ENCODE assay signal across 20 cellular contexts in genomic region chr2:74238879-74239278, GRCh38. TPM values are rescaled to one million over a fixed set of nuclear protein-coding genes. Genes with fewer than 3 reads are reported as not detected.
DNase-seq lines count a peak whose midpoint lies in the region; ATAC-seq, FAIRE-seq and TF ChIP-seq lines count a peak whose summit lies in the region.
"Had no signal": no experiment of that assay in that cellular context is flagged by ENCODE, and none has a peak within 500 bp of the region (broad histone marks: within the 10 kb centered on the region; RNA-seq: fewer than 3 reads in every experiment).

No MANE protein-coding gene starts in this region.

- DNase-seq in AML-193 (lab: John Stamatoyannopoulos, UW) (peak; percentile 7 to 24), LHCN-M2 (ENCODE audit: low read depth) (peak; percentile 62), bronchial epithelial cell (ENCODE audit: low read depth) (peak; percentile 59), kidney tubule cell (ENCODE audit: low spot score) (peak; percentile 13), NCI-H187 treated with DMSO at 0.1 percent for 48 hours (lab: John Stamatoyannopoulos, UW) (no peak), CD1c-positive myeloid dendritic cell (ENCODE audit: extremely low spot score) (no peak)
- DNase-seq in CD4-positive, alpha-beta T cell: no peak
- no peak for DNase-seq in stimulated activated CD8-positive, alpha-beta memory T cell treated with anti-CD3 and anti-CD28 coated beads, Interleukin-4, amount 100 ng/mL, for 48 hours
- DNase-seq: activated CD4-positive, CD25-positive, alpha-beta regulatory T cell; effector memory CD4-positive, alpha-beta T cell; immature natural killer cell; mesendoderm; NCI-H82; stimulated activated CD4-positive, alpha-beta T cell treated with anti-CD3 and anti-CD28 coated beads, Interleukin-1b, Interleukin-23, amount 100 ng/mL, for 48 hours; T-helper 1 cell had no signal

- FAIRE-seq in bronchial epithelial cell (lab: Jason Lieb, UNC): no peak

- no peak for TF ChIP-seq CTCF in bronchial epithelial cell (IDR thresholded peaks at IDR 0.05; ENCODE audit: insufficient read depth, low read length, severe bottlenecking)
- TF ChIP-seq CTCF in CD4-positive, alpha-beta T cell (IDR thresholded peaks at IDR 0.05): no peak

- intact Hi-C loops in CD4-positive, alpha-beta T cell (cut with DNase I, micrococcal nuclease): no loop called here

- no peak for ATAC-seq in CD4-positive, alpha-beta T cell (ENCODE audit: poor library complexity)

- H3K27ac Mint-ChIP-seq in CD4-positive, alpha-beta T cell: no peak overlapping the region
- H3K27ac Mint-ChIP-seq: activated naive CD4-positive, alpha-beta T cell treated with anti-CD3 and anti-CD28 coated beads, Interleukin-2, amount 10 ng/mL, durations not matched to agents 7 days and 5 days; immature natural killer cell had no signal

- no peaks in the 10 kb centered on the region for H3K9me3 ChIP-seq in CD4-positive, alpha-beta T cell (ENCODE audit: control insufficient read depth, low read length)
- H3K9me3 ChIP-seq: suprapubic skin had no signal

- POLR2A ChIA-PET in CD4-positive, alpha-beta T cell (lab: Charles Lee): no interaction called here

- H3K9me3 Mint-ChIP-seq in CD4-positive, alpha-beta T cell: no peaks in the 10 kb centered on the region
- H3K9me3 Mint-ChIP-seq: activated naive CD4-positive, alpha-beta T cell treated with anti-CD3 and anti-CD28 coated beads, Interleukin-2, amount 10 ng/mL, durations not matched to agents 7 days and 5 days; immature natural killer cell; neural crest cell had no signal

- no peak overlapping the region for H3K4me3 ChIP-seq in bronchial epithelial cell (ENCODE audit: low read depth, low read length)
- H3K4me3 ChIP-seq: BLaER1 treated with 17β-estradiol and CSF1 and Interleukin-3, amounts not matched to agents 10 nM and 100 nM; cardiac muscle cell; suprapubic skin had no signal

- no peak overlapping the region for H3K4me3 Mint-ChIP-seq in CD4-positive, alpha-beta T cell
- H3K4me3 Mint-ChIP-seq: activated naive CD4-positive, alpha-beta T cell treated with anti-CD3 and anti-CD28 coated beads, Interleukin-2, amount 10 ng/mL, durations not matched to agents 7 days and 5 days; immature natural killer cell; neural crest cell had no signal

- no peak overlapping the region for H3K27ac ChIP-seq in CD4-positive, alpha-beta T cell (ENCODE audit: low read depth, low read length)
- H3K27ac ChIP-seq: cardiac muscle cell, suprapubic skin had no signal

- no peaks in the 10 kb centered on the region for H3K4me1 Mint-ChIP-seq in CD4-positive, alpha-beta T cell (ENCODE audit: low read depth)
- H3K4me1 Mint-ChIP-seq: activated naive CD4-positive, alpha-beta T cell treated with anti-CD3 and anti-CD28 coated beads, Interleukin-2, amount 10 ng/mL, durations not matched to agents 7 days and 5 days; immature natural killer cell; neural crest cell had no signal

- H3K27me3 ChIP-seq in bronchial epithelial cell (ENCODE audit: control insufficient read depth, insufficient read depth, low read length): peaks cover 2% of the 10 kb centered on the region
- no peaks in the 10 kb centered on the region for H3K27me3 ChIP-seq in CD4-positive, alpha-beta T cell (ENCODE audit: control insufficient read depth, insufficient read depth, low read length)
- H3K27me3 ChIP-seq: BLaER1 treated with 17β-estradiol and CSF1 and Interleukin-3, amounts not matched to agents 10 nM and 100 nM; cardiac muscle cell; suprapubic skin had no signal

- no peaks in the 10 kb centered on the region for H3K27me3 Mint-ChIP-seq in CD4-positive, alpha-beta T cell

- peaks cover 12% of the 10 kb centered on the region for H3K36me3 Mint-ChIP-seq in CD4-positive, alpha-beta T cell (ENCODE audit: low read depth)
- H3K36me3 Mint-ChIP-seq: activated naive CD4-positive, alpha-beta T cell treated with anti-CD3 and anti-CD28 coated beads, Interleukin-2, amount 10 ng/mL, durations not matched to agents 7 days and 5 days had no signal

- no peaks in the 10 kb centered on the region for H3K36me3 ChIP-seq in bronchial epithelial cell (ENCODE audit: control insufficient read depth, insufficient read depth, low read length)
- H3K36me3 ChIP-seq: BLaER1 treated with 17β-estradiol and CSF1 and Interleukin-3, amounts not matched to agents 10 nM and 100 nM; cardiac muscle cell had no signal

- CTCF ChIA-PET in CD4-positive, alpha-beta T cell (lab: Charles Lee): no interaction called here

RNA-seq across cellular contexts. Expression of gene MTHFD2, which starts 40.5 kb away (rescaled TPM):
- total RNA-seq in LHCN-M2 (2014; rRNA removed): 59.0 and 60.1 TPM in 2 replicates
- 32.7 TPM for polyA plus RNA-seq in LHCN-M2 (2012)
- 305 and 333 TPM in 2 replicates for total RNA-seq in bronchial epithelial cell
- total RNA-seq in CD4-positive, alpha-beta T cell: 10 to 100 TPM; 18.6 to 21.6 TPM

Comparison
In these comparisons a context has a peak if more than half of its experiments do, and no peak if none do; other contexts are left out.
1. DNase-seq: peak in AML-193 (2 of 2), LHCN-M2 (single experiment), bronchial epithelial cell (single experiment) and kidney tubule cell (single experiment); none in NCI-H187 treated with DMSO at 0.1 percent for 48 hours (single experiment), CD4-positive, alpha-beta T cell (0 of 10), stimulated activated CD8-positive, alpha-beta memory T cell treated with anti-CD3 and anti-CD28 coated beads, Interleukin-4, amount 100 ng/mL, for 48 hours (single experiment) and CD1c-positive myeloid dendritic cell (single experiment).